15 cellular contexts compared by ENCODE assay signal in genomic region chr3:159830523-159831151, GRCh38. TPM values are rescaled to one million over a fixed set of nuclear protein-coding genes. Genes with fewer than 3 reads are reported as not detected.
A peak's percentile ranks its signal among the peaks of the same experiment; 100 is the strongest.
DNase-seq lines count a peak whose midpoint lies in the region; ATAC-seq and TF ChIP-seq lines count a peak whose summit lies in the region.
"Had no signal": no experiment of that assay in that cellular context is flagged by ENCODE, and none has a peak within 500 bp of the region (broad histone marks: within the 10 kb centered on the region; RNA-seq: fewer than 3 reads in every experiment).

No MANE protein-coding gene starts in this region.

- no peak for TF ChIP-seq RAD21 in IMR-90 (IDR thresholded peaks at IDR 0.05; ENCODE audit: low read length)

- peak overlapping the region; percentile 0; the same call in 1 of the 3 replicates for H2BK15ac ChIP-seq in IMR-90 (ENCODE audit: low read depth, low read length)

- H3K4me2 ChIP-seq in IMR-90 (ENCODE audit: low read depth, low read length) = no peak overlapping the region
- H3K4me2 ChIP-seq: GM23338 had no signal

- no peak overlapping the region for H2AK9ac ChIP-seq in IMR-90 (replicated peaks; ENCODE audit: low read depth, low read length, poor library complexity)

- H3K14ac ChIP-seq in IMR-90 (replicated peaks; ENCODE audit: low read depth, low read length) = peak overlapping the region; percentile 12

- peak overlapping the region; percentile 79 for H3K18ac ChIP-seq in IMR-90 (ENCODE audit: low read depth, low read length)

- H3K56ac ChIP-seq in IMR-90 (ENCODE audit: extremely low read depth, insufficient read depth, low read length) = no peak overlapping the region

- H3K9ac ChIP-seq in IMR-90 (ENCODE audit: low read depth, low read length) (no peak overlapping the region; the same call in 1 of the 2 replicates), adipocyte (ENCODE audit: low read length) (no peak overlapping the region)
- H3K9ac ChIP-seq: BLaER1 had no signal

- no CpG with 5 or more reads among the region's 1 CpG for WGBS in IMR-90 (ENCODE audit: extremely low coverage in 2 of 2, insufficient read length in 1 of 2), 2 experiments

- CTCF ChIA-PET in IMR-90 (lab: Yijun Ruan, JAX) = interaction anchor here (0.6 to 4.1 kb wide), 3 partner anchors 12 to 53 kb away, joined by 3 to 37 read pairs (median 3); no protein-coding TSS in a partner anchor

- peak overlapping the region; percentile 63 for H2BK120ac ChIP-seq in IMR-90 (ENCODE audit: low read depth, low read length)

- H3K36me3 ChIP-seq in IMR-90 (ENCODE audit: control insufficient read depth, insufficient read depth, low read length) (no peaks in the 10 kb centered on the region), adipocyte (ENCODE audit: control insufficient read depth, insufficient read depth, low read length, severe bottlenecking) (no peaks in the 10 kb centered on the region)
- H3K36me3 ChIP-seq: BLaER1 had no signal

- H4K20me1 ChIP-seq in IMR-90 (ENCODE audit: insufficient read depth, low read length) = peaks cover 14% of the 10 kb centered on the region
- H4K20me1 ChIP-seq: BLaER1 had no signal

- H2BK20ac ChIP-seq in IMR-90 (ENCODE audit: low read depth, low read length) = peak overlapping the region; percentile 76

- TF ChIP-seq CTCF in IMR-90 (conservative IDR thresholded peaks at IDR 0.05; ENCODE audit: low read depth, low read length) = no peak

- peak overlapping the region in 1 of 2 experiments; percentile 71; a peak in 2 of 4 replicates for H4K8ac ChIP-seq in IMR-90 (ENCODE audit: low read depth in 2 of 2, low read length in 2 of 2)

- no peak overlapping the region for H3K4me3 ChIP-seq in IMR-90 (ENCODE audit: insufficient read depth, low read depth, low read length)
- H3K4me3 ChIP-seq in adipocyte (ENCODE audit: low read length) = no peak overlapping the region
- H3K4me3 ChIP-seq: BLaER1, GM23338 had no signal

- POLR2A ChIA-PET in IMR-90 (lab: Charles Lee; ENCODE audit: unreplicated experiment) = no interaction called here

- dilution Hi-C loops in IMR-90 (cut with HindIII; ENCODE audit: low sequenced_read_pairs, unreplicated experiment) = no loop called here

- ATAC-seq in IMR-90 (ENCODE audit: low read depth) = no peak
- no peak for ATAC-seq in HG03097 (IDR thresholded peaks at IDR 0.05; ENCODE audit: low FRiP score, unreplicated experiment)
- ATAC-seq: GM23338 had no signal

- peak overlapping the region; percentile 48; the same call in 1 of the 2 replicates for H2AK5ac ChIP-seq in IMR-90 (ENCODE audit: low read depth, low read length)

- DNase-seq in AML-193 (lab: John Stamatoyannopoulos, UW) (peak; percentile 95 to 97), IMR-90 (peak; percentile 52), adipocyte (ENCODE audit: low read depth) (peak; percentile 20), iris pigment epithelial cell (ENCODE audit: low read depth) (peak; percentile 72), NCI-H1105 treated with DMSO at 0.1 percent for 48 hours (lab: John Stamatoyannopoulos, UW) (no peak), HK-2 (ENCODE audit: unreplicated experiment) (no peak)
- DNase-seq in stimulated activated CD4-positive, alpha-beta T cell treated with anti-CD3 and anti-CD28 coated beads, Interleukin-2, amount 100 ng/mL, for 48 hours = no peak
- DNase-seq: activated T-cell treated with anti-CD3 and anti-CD28 coated beads for 4 hours, erythroblast, Kasumi-1, NCI-H2107 had no signal

- H3K79me1 ChIP-seq in IMR-90 (ENCODE audit: low read depth in 1 of 2, low read length in 2 of 2) = peaks cover 37 to 66% of the 10 kb centered on the region in 2 experiments

- H3K9me3 ChIP-seq in IMR-90 (ENCODE audit: control insufficient read depth, insufficient read depth, low read length) (no peaks in the 10 kb centered on the region), adipocyte (ENCODE audit: control insufficient read depth, low read length) (no peaks in the 10 kb centered on the region)
- H3K9me3 ChIP-seq: BLaER1 had no signal

- H3K4ac ChIP-seq in IMR-90 (ENCODE audit: low read depth, low read length) = peak overlapping the region; percentile 45; the same call in 1 of the 2 replicates

- H3K4me1 ChIP-seq in IMR-90 (ENCODE audit: control insufficient read depth, insufficient read depth, low read length) (peaks cover 10% of the 10 kb centered on the region), adipocyte (ENCODE audit: control insufficient read depth, insufficient read depth, low read length) (peaks cover 24% of the 10 kb centered on the region)

- no peak overlapping the region for H4K91ac ChIP-seq in IMR-90 (ENCODE audit: insufficient read depth, low read depth, low read length)

- H3K23ac ChIP-seq in IMR-90 (ENCODE audit: low read depth, low read length) = 0 out of 2 replicates have a peak overlapping the region, but pooled peaks have one; percentile 81

- H2BK5ac ChIP-seq in IMR-90 (ENCODE audit: low read depth, low read length, poor library complexity, severe bottlenecking) = peak overlapping the region; percentile 63

- in situ Hi-C loops in IMR-90 (cut with MboI; ENCODE audit: low sequenced_read_pairs) = no loop called here

- BruUV-seq in IMR-90 (replicated peaks; lab: Mats Ljungman, UMichigan) = no TSS peak

- H4K5ac ChIP-seq in IMR-90 (ENCODE audit: low read depth, low read length) = peak overlapping the region; percentile 1; the same call in 1 of the 2 replicates

- TF ChIP-seq POLR2A in IMR-90 (IDR thresholded peaks at IDR 0.05; ENCODE audit: low read depth, low read length) = no peak

- intact Hi-C loops in IMR-90 (cut with micrococcal nuclease) = no loop called here

- H3K27me3 ChIP-seq in IMR-90 (ENCODE audit: control insufficient read depth, insufficient read depth, low read length) = no peaks in the 10 kb centered on the region
- H3K27me3 ChIP-seq in adipocyte (replicated peaks; ENCODE audit: control insufficient read depth, insufficient read depth, low read length) = no peaks in the 10 kb centered on the region
- H3K27me3 ChIP-seq: BLaER1 had no signal

- no peak overlapping the region for H3K27ac ChIP-seq in IMR-90 (ENCODE audit: insufficient read depth, low read length)
- H3K27ac ChIP-seq: BLaER1 had no signal

- H3K9me1 ChIP-seq in IMR-90 (ENCODE audit: insufficient read depth, low read length) = peaks cover 8% of the 10 kb centered on the region

- no peak overlapping the region for H2AFZ ChIP-seq in IMR-90 (replicated peaks; ENCODE audit: low read length, poor library complexity)
- H2AFZ ChIP-seq: GM23338 had no signal

TF ChIP-seq in IMR-90, 13 proteins besides CTCF, POLR2A, EP300 and RAD21:
- TF ChIP-seq CEBPB (IDR thresholded peaks at IDR 0.05; ENCODE audit: low read depth, low read length) (peak; percentile 68), MAZ (IDR thresholded peaks at IDR 0.05; ENCODE audit: borderline replicate concordance, low read depth, low read length) (no peak), NFE2L2 (IDR thresholded peaks at IDR 0.05; ENCODE audit: low read depth, low read length) (no peak)

RNA-seq across cellular contexts. Expression of gene SCHIP1, which starts 9.0 kb away (rescaled TPM):
- total RNA-seq in IMR-90 (2012; rRNA removed) = 5.0 and 5.4 TPM in 2 replicates
- polyA plus RNA-seq in IMR-90 (2012; rRNA removed) = 2.8 and 3.9 TPM in 2 replicates
- polyA plus RNA-seq in IMR-90 (2012; cell fraction: cytosol; rRNA removed) = 0.21 and 0.57 TPM in 2 replicates
- polyA plus RNA-seq in IMR-90 (2012; cell fraction: nucleus; rRNA removed; ENCODE audit: low replicate concordance) = 3.5 and 19.4 TPM in 2 replicates
- total RNA-seq: OCI-LY7 had no signal

Comparison
In these comparisons a context has a peak if more than half of its experiments do, and no peak if none do; other contexts are left out.
1. DNase-seq: peak in AML-193 (2 of 2), IMR-90 (single experiment), adipocyte (single experiment) and iris pigment epithelial cell (single experiment); none in stimulated activated CD4-positive, alpha-beta T cell treated with anti-CD3 and anti-CD28 coated beads, Interleukin-2, amount 100 ng/mL, for 48 hours (0 of 2), NCI-H1105 treated with DMSO at 0.1 percent for 48 hours (single experiment) and HK-2 (single experiment).